Comparison of ENCODE assay signal across 20 cellular contexts in the genomic region with DNA sequence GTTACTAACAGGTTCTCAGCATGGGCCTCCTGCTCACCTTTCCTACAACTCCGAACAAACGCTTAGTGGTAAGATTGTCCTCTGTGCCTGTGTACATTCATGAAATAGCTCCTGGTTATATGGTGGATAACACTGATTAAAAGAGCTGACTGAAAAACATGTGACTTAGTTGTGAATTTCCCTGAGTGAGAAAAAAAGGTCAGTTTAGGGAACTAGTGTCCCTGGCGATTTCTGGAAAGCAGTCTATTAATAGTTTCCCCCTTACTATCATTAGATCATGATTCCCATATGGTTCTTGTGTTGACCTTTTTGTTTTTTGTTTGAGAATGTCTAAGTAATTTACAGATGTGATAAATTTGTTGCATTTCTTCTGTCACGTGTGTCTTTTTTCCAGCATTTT. TPM values are rescaled to one million over a fixed set of nuclear protein-coding genes. Genes with fewer than 3 reads are reported as not detected.
DNase-seq lines count a peak whose midpoint lies in the region; ATAC-seq and TF ChIP-seq lines count a peak whose summit lies in the region.
"Had no signal": no experiment of that assay in that cellular context is flagged by ENCODE, and none has a peak within 500 bp of the region (broad histone marks: within the 10 kb centered on the region; RNA-seq: fewer than 3 reads in every experiment).

No MANE protein-coding gene starts in this region.

- no peak for DNase-seq in heart right ventricle
- DNase-seq in right atrium auricular region (ENCODE audit: low spot score) = no peak
- no peak for DNase-seq in T-helper 17 cell
- DNase-seq in H4 (ENCODE audit: low spot score) = no peak
- DNase-seq in iPS-NIHi7 (ENCODE audit: extremely low spot score) = no peak
- DNase-seq: CD4-positive, CD25-positive, alpha-beta regulatory T cell; CD8-positive, alpha-beta memory T cell; COR-L47; DMS 273 treated with DMSO at 0.1 percent for 48 hours; DMS53; DND-41; EL; H7 had no signal

- H3K4me1 ChIP-seq in heart right ventricle = peaks cover 0 to 42% (median 11%) of the 10 kb centered on the region in 9 donors
- H3K4me1 ChIP-seq in right atrium auricular region = peaks cover 0 to 4% of the 10 kb centered on the region in 2 donors
- no peaks in the 10 kb centered on the region for H3K4me1 ChIP-seq in skeletal muscle tissue (ENCODE audit: control insufficient read depth in 3 of 3, insufficient read depth in 3 of 3, low read length in 3 of 3)

- H3K9me3 ChIP-seq in heart right ventricle (no peaks in the 10 kb centered on the region), right atrium auricular region (no peaks in the 10 kb centered on the region), T-helper 17 cell (ENCODE audit: control insufficient read depth, low read length, poor library complexity, severe bottlenecking) (no peaks in the 10 kb centered on the region), skeletal muscle tissue (ENCODE audit: control insufficient read depth in 3 of 3, low read length in 3 of 3) (no peaks in the 10 kb centered on the region)
- H3K9me3 ChIP-seq: BLaER1 treated with 17β-estradiol and CSF1 and Interleukin-3, amounts not matched to agents 10 nM and 100 nM had no signal

- H3K36me3 Mint-ChIP-seq in T-helper 17 cell (ENCODE audit: low read depth) (peaks cover 5% of the 10 kb centered on the region), nephron (ENCODE audit: low read depth) (peaks cover 64% of the 10 kb centered on the region)

- peaks cover 0 to 94% (median 51%) of the 10 kb centered on the region in 9 donors for H3K36me3 ChIP-seq in heart right ventricle
- peaks cover 76% of the 10 kb centered on the region for H3K36me3 ChIP-seq in right atrium auricular region
- peaks cover 18 to 39% (median 38%) of the 10 kb centered on the region in 3 donors for H3K36me3 ChIP-seq in skeletal muscle tissue (ENCODE audit: control insufficient read depth in 3 of 3, insufficient read depth in 3 of 3, low read length in 3 of 3)

- WGBS in heart right ventricle, 2 donors = 73% methylated on average over 4 of the region's 4 CpGs

- ATAC-seq in heart right ventricle = peak in 6 of 8 donors; percentile 33 to 77 (median 51)
- ATAC-seq in T-helper 17 cell = no peak
- no peak for ATAC-seq in HG02610 (IDR thresholded peaks at IDR 0.05; ENCODE audit: unreplicated experiment)
- ATAC-seq: GM12878, GM23338 had no signal

- H3K27ac ChIP-seq in heart right ventricle (peak overlapping the region in 8 of 10 donors; percentile 2 to 53 (median 28)), right atrium auricular region (no peak overlapping the region), skeletal muscle tissue (ENCODE audit: low read depth, low read length) (peak overlapping the region; percentile 57)

- H3K4me3 Mint-ChIP-seq in T-helper 17 cell (peak overlapping the region; percentile 49), nephron (no peak overlapping the region)
- H3K4me3 Mint-ChIP-seq: B cell; CD4-positive, CD25-positive, alpha-beta regulatory T cell; CD8-positive, alpha-beta memory T cell; GM23338 had no signal

- intact Hi-C loops in heart right ventricle (cut with DNase I) = no loop called here

- H3K27me3 ChIP-seq in heart right ventricle (no peaks in the 10 kb centered on the region), right atrium auricular region (no peaks in the 10 kb centered on the region), skeletal muscle tissue (ENCODE audit: control insufficient read depth in 3 of 3, insufficient read depth in 3 of 3, low read length in 3 of 3) (no peaks in the 10 kb centered on the region)
- H3K27me3 ChIP-seq: BLaER1 treated with 17β-estradiol and CSF1 and Interleukin-3, amounts not matched to agents 10 nM and 100 nM had no signal

- peak overlapping the region; percentile 37 for H3K27ac Mint-ChIP-seq in T-helper 17 cell
- H3K27ac Mint-ChIP-seq in nephron = peak overlapping the region; percentile 66 to 98 (median 92)
- H3K27ac Mint-ChIP-seq: B cell; CD4-positive, CD25-positive, alpha-beta regulatory T cell; CD8-positive, alpha-beta memory T cell; GM23338 had no signal

- H3K4me3 ChIP-seq in heart right ventricle (no peak overlapping the region), right atrium auricular region (no peak overlapping the region), skeletal muscle tissue (ENCODE audit: low read length in 3 of 3) (no peak overlapping the region)
- H3K4me3 ChIP-seq: GM12878, GM23338 had no signal

- TF ChIP-seq CTCF in heart right ventricle (IDR thresholded peaks at IDR 0.05) (no peak), right atrium auricular region (IDR thresholded peaks at IDR 0.05) (no peak), nephron (IDR thresholded peaks at IDR 0.05; ENCODE audit: unreplicated experiment in 3 of 3) (no peak)

- no peaks in the 10 kb centered on the region for H3K27me3 Mint-ChIP-seq in T-helper 17 cell
- no peaks in the 10 kb centered on the region for H3K27me3 Mint-ChIP-seq in nephron (ENCODE audit: low read depth)
- H3K27me3 Mint-ChIP-seq: B cell; CD4-positive, CD25-positive, alpha-beta regulatory T cell; CD8-positive, alpha-beta memory T cell had no signal

- H3K4me1 Mint-ChIP-seq in T-helper 17 cell (peaks cover 16% of the 10 kb centered on the region), nephron (no peaks in the 10 kb centered on the region)
- H3K4me1 Mint-ChIP-seq: B cell, GM23338 had no signal

- no peak overlapping the region for H3K9ac ChIP-seq in skeletal muscle tissue (ENCODE audit: low read depth in 1 of 3, low read length in 3 of 3)

- H3K9me3 Mint-ChIP-seq in nephron = no peaks in the 10 kb centered on the region
- H3K9me3 Mint-ChIP-seq: CD4-positive, CD25-positive, alpha-beta regulatory T cell; CD8-positive, alpha-beta memory T cell; GM23338 had no signal

RNA-seq across cellular contexts. Expression of a gene that starts 15.6 kb away (rescaled TPM):
- 100 to 1,000 TPM; 125 to 204 (median 144) TPM for total RNA-seq in heart right ventricle
- polyA plus RNA-seq in heart right ventricle = 100 to 1,000 TPM; 168 to 224 TPM
- total RNA-seq in right atrium auricular region = 100 to 1,000 TPM; 116 TPM
- total RNA-seq in T-helper 17 cell = 10 to 100 TPM; 44.2 to 52.1 TPM
- total RNA-seq in skeletal muscle tissue = 44.4 TPM
- 134 and 194 TPM in 2 replicates for total RNA-seq in H4 (2014; rRNA removed; shearing (Covaris generic))

RNA-seq across cellular contexts. Expression of a gene that starts 18.9 kb away (rescaled TPM):
- 10 to 100 TPM; 18.0 to 25.0 (median 21.2) TPM for total RNA-seq in heart right ventricle
- polyA plus RNA-seq in heart right ventricle = 1 to 10 TPM; 4.1 to 4.5 TPM
- total RNA-seq in right atrium auricular region = 10 to 100 TPM; 17.7 to 22.6 TPM
- total RNA-seq in T-helper 17 cell = 10 to 100 TPM; 10.5 to 16.3 TPM
- total RNA-seq in skeletal muscle tissue = 8.4 TPM
- 4.4 and 6.2 TPM in 2 replicates for total RNA-seq in H4 (2014; rRNA removed; shearing (Covaris generic))

Comparison
In these comparisons a context has a peak if more than half of its experiments do, and no peak if none do; other contexts are left out.
1. H3K27ac ChIP-seq: peak in heart right ventricle (8 of 10) and skeletal muscle tissue (single experiment); none in right atrium auricular region (0 of 2).
2. ATAC-seq: peak in heart right ventricle (6 of 8); none in T-helper 17 cell (single experiment) and HG02610 (single experiment).